In the genomic region with DNA sequence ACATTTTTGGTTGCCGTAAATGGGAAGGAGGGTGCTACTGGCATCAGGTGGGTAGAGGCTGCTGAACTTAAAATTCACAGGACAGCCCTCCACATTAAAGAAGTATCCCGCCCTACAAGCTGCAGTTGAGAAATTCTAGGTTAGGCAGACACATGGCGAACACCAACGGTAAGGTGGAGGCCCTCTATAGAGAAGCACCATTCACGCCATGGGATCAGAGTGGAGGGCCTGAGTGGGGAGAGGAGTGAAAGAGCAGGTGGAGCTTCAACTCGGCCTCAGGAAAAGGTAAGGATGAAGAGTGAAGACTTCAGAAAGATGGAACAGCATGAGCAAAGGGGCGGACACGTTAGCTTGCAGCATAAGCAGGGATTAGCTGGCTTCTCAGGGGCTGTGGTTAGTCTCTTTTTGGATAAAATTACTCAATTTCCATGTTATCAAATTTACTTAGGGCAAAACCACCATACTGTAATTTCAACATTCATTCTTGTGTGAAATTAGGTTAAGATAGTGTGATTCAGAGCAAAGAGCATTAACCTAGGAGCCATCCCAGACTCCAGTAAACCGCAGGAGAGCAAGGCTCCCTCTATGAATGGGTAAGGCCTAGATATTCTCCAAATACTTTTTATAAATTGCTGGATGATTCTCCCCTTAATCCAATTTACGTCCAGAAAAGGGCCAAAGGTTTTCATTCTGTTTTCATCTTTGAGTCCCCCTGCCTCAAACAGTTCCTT, we compare ENCODE assay signal across 8 cellular contexts. TPM values are rescaled to one million over a fixed set of nuclear protein-coding genes. Genes with fewer than 3 reads are reported as not detected.
DNase-seq lines count a peak whose midpoint lies in the region; ATAC-seq, FAIRE-seq and TF ChIP-seq lines count a peak whose summit lies in the region.

No MANE protein-coding gene starts in this region.

- peak overlapping the region; percentile 91 for H3K27ac Mint-ChIP-seq in memory B cell

- no peak for TF ChIP-seq RAD21 in A549 (conservative IDR thresholded peaks at IDR 0.05 in 1 of 2, IDR thresholded peaks at IDR 0.05 in 1 of 2)

- peaks cover 6% of the 10 kb centered on the region; the same call in 1 of the 3 replicates for H3K9me3 ChIP-seq in A549
- 0 out of 2 replicates have a peak, but pooled peaks cover 6% of the 10 kb centered on the region for H3K9me3 ChIP-seq in HUES6 (ENCODE audit: control insufficient read depth, insufficient read depth, low read depth, low read length)
- peaks cover 4% of the 10 kb centered on the region for H3K9me3 ChIP-seq in adipocyte (ENCODE audit: control insufficient read depth, low read length)

- H3K4me3 ChIP-seq in A549 = peak overlapping the region; percentile 66
- H3K4me3 ChIP-seq in HUES6 (ENCODE audit: low read depth, low read length) = peak overlapping the region; percentile 69
- peak overlapping the region; percentile 90 for H3K4me3 ChIP-seq in adipocyte (ENCODE audit: low read length)

- peak overlapping the region; percentile 78 for H3K4me2 ChIP-seq in A549

- no peak for ATAC-seq in A549
- no peak for ATAC-seq in memory B cell (ENCODE audit: low read depth)
- ATAC-seq in HG03175 (IDR thresholded peaks at IDR 0.05; ENCODE audit: unreplicated experiment) = no peak
- no peak for ATAC-seq in HG02623 (IDR thresholded peaks at IDR 0.05; ENCODE audit: unreplicated experiment)

- H3K4me3 Mint-ChIP-seq in memory B cell = peak overlapping the region; percentile 99

- CTCF ChIA-PET in A549 (lab: Yijun Ruan, JAX) = interaction anchor here (1.4 kb wide), 1 partner anchor 56 kb away, joined by 4 read pairs; no protein-coding TSS in a partner anchor

- POLR2A ChIA-PET in A549 (lab: Yijun Ruan, JAX) = interaction anchor here (0.7 kb wide), 1 partner anchor 63 kb away, joined by 3 read pairs; no protein-coding TSS in a partner anchor

- no peak for DNase-seq in A549 (ENCODE audit: low read depth in 1 of 2, low spot score in 1 of 2)
- peak; percentile 3 for DNase-seq in adipocyte (ENCODE audit: low read depth)
- no peak for DNase-seq in memory B cell (ENCODE audit: low spot score in 2 of 2)
- no peak for DNase-seq in HuH-7 (ENCODE audit: low spot score)
- DNase-seq in SW480 (ENCODE audit: low spot score) = no peak

- TF ChIP-seq EP300 in A549 (IDR thresholded peaks at IDR 0.05) = no peak

- peaks cover 6% of the 10 kb centered on the region for H3K9me3 Mint-ChIP-seq in memory B cell

- peaks cover 23% of the 10 kb centered on the region for H3K36me3 Mint-ChIP-seq in memory B cell

- H3K4me1 ChIP-seq in A549 = no peaks in the 10 kb centered on the region
- peaks cover 9% of the 10 kb centered on the region for H3K4me1 ChIP-seq in HUES6 (ENCODE audit: control insufficient read depth, insufficient read depth, low read length)
- peaks cover 11% of the 10 kb centered on the region for H3K4me1 ChIP-seq in adipocyte (ENCODE audit: control insufficient read depth, insufficient read depth, low read length)

- H3K27me3 ChIP-seq in HUES6 (ENCODE audit: control insufficient read depth, insufficient read depth, low read length) (no peaks in the 10 kb centered on the region), adipocyte (replicated peaks; ENCODE audit: control insufficient read depth, insufficient read depth, low read length) (no peaks in the 10 kb centered on the region)

- H3K27ac ChIP-seq in A549 (peak overlapping the region; percentile 87 to 95), HUES6 (ENCODE audit: low read depth, low read length) (no peak overlapping the region)

- no peak for TF ChIP-seq POLR2A in A549 (IDR thresholded peaks at IDR 0.05; ENCODE audit: low read length)

- H3K27me3 Mint-ChIP-seq in memory B cell = no peaks in the 10 kb centered on the region

- H3K36me3 ChIP-seq in HUES6 (ENCODE audit: control insufficient read depth, insufficient read depth, low read length) = 0 out of 2 replicates have a peak, but pooled peaks cover 6% of the 10 kb centered on the region
- no peaks in the 10 kb centered on the region for H3K36me3 ChIP-seq in adipocyte (ENCODE audit: control insufficient read depth, insufficient read depth, low read length, severe bottlenecking)

- no peak for TF ChIP-seq CTCF in A549 (IDR thresholded peaks at IDR 0.05)

- 83% methylated on average over 10 of the region's 10 CpGs for WGBS in A549 (ENCODE audit: missing lambda C conversion rate)

- H3K4me1 Mint-ChIP-seq in memory B cell = peaks cover 9% of the 10 kb centered on the region

- H3K9ac ChIP-seq in HUES6 (ENCODE audit: low read length) (peak overlapping the region; percentile 83), adipocyte (ENCODE audit: low read length) (peak overlapping the region; percentile 97)

- no peak for FAIRE-seq in A549 (lab: Jason Lieb, UNC)

TF ChIP-seq in A549, 52 proteins besides CTCF, POLR2A, EP300 and RAD21:
- TF ChIP-seq, protein P1, sequence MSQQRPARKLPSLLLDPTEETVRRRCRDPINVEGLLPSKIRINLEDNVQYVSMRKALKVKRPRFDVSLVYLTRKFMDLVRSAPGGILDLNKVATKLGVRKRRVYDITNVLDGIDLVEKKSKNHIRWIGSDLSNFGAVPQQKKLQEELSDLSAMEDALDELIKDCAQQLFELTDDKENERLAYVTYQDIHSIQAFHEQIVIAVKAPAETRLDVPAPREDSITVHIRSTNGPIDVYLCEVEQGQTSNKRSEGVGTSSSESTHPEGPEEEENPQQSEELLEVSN (IDR thresholded peaks at IDR 0.05; ENCODE audit: borderline replicate concordance, low read depth) = no peak
- TF ChIP-seq HDAC2 (IDR thresholded peaks at IDR 0.05) = no peak
- no peak for TF ChIP-seq MAFK (IDR thresholded peaks at IDR 0.05; ENCODE audit: partially characterized antibody)
- TF ChIP-seq GATA3 (IDR thresholded peaks at IDR 0.05; ENCODE audit: borderline replicate concordance) = no peak
- no peak for TF ChIP-seq MAZ (IDR thresholded peaks at IDR 0.05; ENCODE audit: borderline replicate concordance, low read depth, low read length)
- TF ChIP-seq HOXB13 (CRISPR knock-in tag; IDR thresholded peaks at IDR 0.05; ENCODE audit: low read depth) = no peak
- TF ChIP-seq, protein P2, sequence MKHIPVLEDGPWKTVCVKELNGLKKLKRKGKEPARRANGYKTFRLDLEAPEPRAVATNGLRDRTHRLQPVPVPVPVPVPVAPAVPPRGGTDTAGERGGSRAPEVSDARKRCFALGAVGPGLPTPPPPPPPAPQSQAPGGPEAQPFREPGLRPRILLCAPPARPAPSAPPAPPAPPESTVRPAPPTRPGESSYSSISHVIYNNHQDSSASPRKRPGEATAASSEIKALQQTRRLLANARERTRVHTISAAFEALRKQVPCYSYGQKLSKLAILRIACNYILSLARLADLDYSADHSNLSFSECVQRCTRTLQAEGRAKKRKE (CRISPR knock-in tag; IDR thresholded peaks at IDR 0.05; ENCODE audit: low read depth) = no peak
- no peak for TF ChIP-seq HEYL (CRISPR knock-in tag; IDR thresholded peaks at IDR 0.05)
- TF ChIP-seq, protein P3, sequence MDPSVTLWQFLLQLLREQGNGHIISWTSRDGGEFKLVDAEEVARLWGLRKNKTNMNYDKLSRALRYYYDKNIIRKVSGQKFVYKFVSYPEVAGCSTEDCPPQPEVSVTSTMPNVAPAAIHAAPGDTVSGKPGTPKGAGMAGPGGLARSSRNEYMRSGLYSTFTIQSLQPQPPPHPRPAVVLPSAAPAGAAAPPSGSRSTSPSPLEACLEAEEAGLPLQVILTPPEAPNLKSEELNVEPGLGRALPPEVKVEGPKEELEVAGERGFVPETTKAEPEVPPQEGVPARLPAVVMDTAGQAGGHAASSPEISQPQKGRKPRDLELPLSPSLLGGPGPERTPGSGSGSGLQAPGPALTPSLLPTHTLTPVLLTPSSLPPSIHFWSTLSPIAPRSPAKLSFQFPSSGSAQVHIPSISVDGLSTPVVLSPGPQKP (IDR thresholded peaks at IDR 0.05; ENCODE audit: low read depth, low read length) = no peak
- TF ChIP-seq HOXA7 (CRISPR knock-in tag; IDR thresholded peaks at IDR 0.05) = no peak
- TF ChIP-seq TFCP2L1 (CRISPR knock-in tag; IDR thresholded peaks at IDR 0.05) = no peak
- TF ChIP-seq TP53 (CRISPR knock-in tag; IDR thresholded peaks at IDR 0.05) = no peak
TF ChIP-seq in A549: peak in this region for 0.

RNA-seq across cellular contexts. Expression of a gene that starts 1.2 kb away (rescaled TPM):
- 9.1 and 10.0 TPM in 2 replicates for polyA plus RNA-seq in A549 (2011; rRNA removed)
- polyA plus RNA-seq in A549 (2012; cell fraction: cytosol; rRNA removed) = 2.7 and 3.9 TPM in 2 replicates
- 0.88 and 2.6 TPM in 2 replicates for polyA plus RNA-seq in A549 (2012; cell fraction: nucleus; rRNA removed)
- polyA plus RNA-seq in A549 (2017; fragmentation: RNase III; extraction: RNeasy Plus Mini Kit Qiagen cat#74134 plus additional on column Dnase treatment) = 7.3 to 9.0 TPM (median 8.1 TPM) in 3 replicates
- polyA minus RNA-seq in A549 (2011; rRNA and poly(A)+ RNA removed) = 2.2 and 3.0 TPM in 2 replicates
